9 cellular contexts compared by ENCODE assay signal in the genomic region with DNA sequence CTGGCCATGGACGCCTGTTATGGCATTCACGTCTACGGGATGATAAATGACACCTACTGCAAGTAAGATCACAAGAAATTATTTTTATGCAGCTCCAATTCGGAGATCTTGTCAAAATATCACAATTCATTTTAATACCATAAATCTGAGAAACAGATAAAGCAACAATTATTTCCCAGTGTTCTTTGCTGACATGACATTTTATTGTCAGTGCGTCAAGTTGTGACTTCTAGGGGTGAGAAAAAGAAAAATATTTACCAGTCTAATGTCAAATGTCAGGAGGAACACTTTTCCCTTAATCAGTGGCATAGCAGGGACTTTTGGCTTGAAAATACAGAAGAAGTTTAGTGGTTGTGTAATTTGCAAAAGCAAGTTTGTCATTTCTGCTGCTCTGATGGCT.
"Had no signal": no experiment of that assay in that cellular context is flagged by ENCODE, and none has a peak within 500 bp of the region (broad histone marks: within the 10 kb centered on the region; RNA-seq: fewer than 3 reads in every experiment).

No MANE protein-coding gene starts in this region.

- H3K9ac ChIP-seq: GM23248, KMS-11 had no signal

- H3K27ac ChIP-seq: GM23248, KMS-11 had no signal

- H3K27ac Mint-ChIP-seq: H9 had no signal

- H3K4me3 ChIP-seq: GM23248 had no signal

- H3K4me2 ChIP-seq: KMS-11 had no signal

- FAIRE-seq: H54, HTR-8/SVneo had no signal

- DNase-seq: GOT3, H9, HCEC 1CT, Karpas-422, KBM-7 had no signal

- H3K9me3 Mint-ChIP-seq: H9 had no signal

- H2AFZ ChIP-seq: GM23248 had no signal

- H3K4me3 Mint-ChIP-seq: H9 had no signal
